ENCODE assay signal across 17 cellular contexts in genomic region chr1:183544598-183545297, GRCh38. TPM values are rescaled to one million over a fixed set of nuclear protein-coding genes. Genes with fewer than 3 reads are reported as not detected.
DNase-seq lines count a peak whose midpoint lies in the region; ATAC-seq and TF ChIP-seq lines count a peak whose summit lies in the region.
"Had no signal": no experiment of that assay in that cellular context is flagged by ENCODE, and none has a peak within 500 bp of the region (broad histone marks: within the 10 kb centered on the region; RNA-seq: fewer than 3 reads in every experiment).

No MANE protein-coding gene starts in this region.

- no peak overlapping the region for H3K4me3 Mint-ChIP-seq in nephron progenitor cell
- H3K4me3 Mint-ChIP-seq: activated T-cell treated with anti-CD3 and anti-CD28 coated beads, Interleukin-2, amount 50 U/mL, for 4 hours; IgD-negative memory B cell had no signal

- ATAC-seq in GM19351 (IDR thresholded peaks at IDR 0.05; ENCODE audit: unreplicated experiment) = no peak
- ATAC-seq: activated T-cell treated with anti-CD3 and anti-CD28 coated beads, Interleukin-2, amount 50 U/mL, for 4 hours had no signal

- H3K4me1 ChIP-seq in tibial artery = peaks cover 0 to 12% (median 0%) of the 10 kb centered on the region in 4 donors

- H3K4me3 ChIP-seq in tibial artery = no peak overlapping the region
- H3K4me3 ChIP-seq: smooth muscle cell, transverse colon had no signal

- peak; percentile 43 for DNase-seq in DMS53 treated with DMSO at 0.1 percent for 48 hours (lab: John Stamatoyannopoulos, UW; ENCODE audit: unreplicated experiment)
- peak; percentile 44 for DNase-seq in NCI-H1105 (lab: John Stamatoyannopoulos, UW)
- DNase-seq in dermis blood vessel endothelial cell = peak; percentile 8
- DNase-seq in nephron progenitor cell = no peak
- no peak for DNase-seq in tibial artery
- no peak for DNase-seq in hypothalamus (lab: John Stamatoyannopoulos, UW)
- DNase-seq in T1000 (lab: John Stamatoyannopoulos, UW) = no peak
- DNase-seq: activated CD4-positive, CD25-positive, alpha-beta regulatory T cell; activated T-cell treated with anti-CD3 and anti-CD28 coated beads, Interleukin-2, amount 50 U/mL, for 4 hours; aorta; NCI-H1436; SK-N-SH; transverse colon had no signal

- no peaks in the 10 kb centered on the region for H3K9me3 Mint-ChIP-seq in nephron progenitor cell
- H3K9me3 Mint-ChIP-seq: activated T-cell treated with anti-CD3 and anti-CD28 coated beads, Interleukin-2, amount 50 U/mL, for 4 hours; IgD-negative memory B cell had no signal

- no peaks in the 10 kb centered on the region for H3K27me3 Mint-ChIP-seq in nephron progenitor cell (ENCODE audit: low read depth, poor library complexity)
- H3K27me3 Mint-ChIP-seq: IgD-negative memory B cell had no signal

- no peaks in the 10 kb centered on the region for H3K27me3 ChIP-seq in tibial artery
- H3K27me3 ChIP-seq: neutrophil, transverse colon had no signal

- no peaks in the 10 kb centered on the region for H3K9me3 ChIP-seq in tibial artery
- H3K9me3 ChIP-seq: neutrophil, SK-N-SH, transverse colon had no signal

- H3K27ac ChIP-seq in tibial artery = no peak overlapping the region
- H3K27ac ChIP-seq: neutrophil, transverse colon had no signal

- H3K27ac Mint-ChIP-seq in nephron progenitor cell = peak overlapping the region; percentile 87
- H3K27ac Mint-ChIP-seq: IgD-negative memory B cell had no signal

- H3K36me3 Mint-ChIP-seq in nephron progenitor cell (ENCODE audit: low read depth) = peaks cover 55% of the 10 kb centered on the region

- TF ChIP-seq CTCF in nephron progenitor cell (IDR thresholded peaks at IDR 0.05) (no peak), tibial artery (IDR thresholded peaks at IDR 0.05) (no peak)

- H3K36me3 ChIP-seq in tibial artery = peaks cover 44 to 81% (median 65%) of the 10 kb centered on the region in 3 donors

- intact Hi-C loops in tibial artery (cut with DNase I; ENCODE audit: low total_unique reads) = no loop called here

- H3K4me1 Mint-ChIP-seq in nephron progenitor cell = peaks cover 21% of the 10 kb centered on the region

RNA-seq across cellular contexts. Expression of gene NCF2, which starts 45.5 kb away (rescaled TPM):
- not detected in 2 replicates for total RNA-seq in dermis blood vessel endothelial cell

Comparison
In these comparisons a context has a peak if more than half of its experiments do, and no peak if none do; other contexts are left out.
1. DNase-seq: peak in DMS53 treated with DMSO at 0.1 percent for 48 hours (single experiment), NCI-H1105 (single experiment) and dermis blood vessel endothelial cell (single experiment); none in nephron progenitor cell (single experiment), tibial artery (0 of 2), hypothalamus (0 of 51) and T1000 (single experiment).